In genomic region chr6:32108727-32109113, GRCh38 we compare ENCODE assay signal across 11 cellular contexts. TPM values are rescaled to one million over a fixed set of nuclear protein-coding genes. Genes with fewer than 3 reads are reported as not detected.
DNase-seq lines count a peak whose midpoint lies in the region; ATAC-seq, FAIRE-seq and TF ChIP-seq lines count a peak whose summit lies in the region.
"Had no signal": no experiment of that assay in that cellular context is flagged by ENCODE, and none has a peak within 500 bp of the region (broad histone marks: within the 10 kb centered on the region; RNA-seq: fewer than 3 reads in every experiment).

No MANE protein-coding gene starts in this region.

- no peak for ATAC-seq in activated T-cell treated with anti-CD3 and anti-CD28 coated beads, Interleukin-2, amount 50 U/mL, for 4 hours
- no peak for ATAC-seq in HG02642 (IDR thresholded peaks at IDR 0.05; ENCODE audit: poor library complexity, unreplicated experiment)
- no peak for ATAC-seq in activated CD8-positive, alpha-beta memory T cell treated with anti-CD3 and anti-CD28 coated beads, Interleukin-2, amount 10 ng/mL, durations not matched to agents 7 days and 5 days

- H3K4ac ChIP-seq in H1 (replicated peaks; ENCODE audit: insufficient read length, low read depth, low read length) (no peak overlapping the region), mesenchymal stem cell (ENCODE audit: low read depth in 1 of 2, low read length in 2 of 2) (peak overlapping the region; percentile 42 to 75)

- H3K23ac ChIP-seq in H1 (ENCODE audit: insufficient read length), result no peak overlapping the region
- no peak overlapping the region for H3K23ac ChIP-seq in mesenchymal stem cell (ENCODE audit: low read length in 2 of 2)

- H3K56ac ChIP-seq in H1 (replicated peaks; ENCODE audit: insufficient read length, low read depth, low read length), result no peak overlapping the region

- no peak overlapping the region for H3K27ac Mint-ChIP-seq in activated CD8-positive, alpha-beta memory T cell treated with anti-CD3 and anti-CD28 coated beads, Interleukin-2, amount 10 ng/mL, durations not matched to agents 7 days and 5 days

- peaks cover 27% of the 10 kb centered on the region for H3K27me3 Mint-ChIP-seq in activated T-cell treated with anti-CD3 and anti-CD28 coated beads, Interleukin-2, amount 50 U/mL, for 4 hours (ENCODE audit: low read depth)
- H3K27me3 Mint-ChIP-seq in activated CD8-positive, alpha-beta memory T cell treated with anti-CD3 and anti-CD28 coated beads, Interleukin-2, amount 10 ng/mL, durations not matched to agents 7 days and 5 days, result peaks cover 28% of the 10 kb centered on the region

- no peaks in the 10 kb centered on the region for H3K9me3 Mint-ChIP-seq in activated T-cell treated with anti-CD3 and anti-CD28 coated beads, Interleukin-2, amount 50 U/mL, for 4 hours
- no peaks in the 10 kb centered on the region for H3K9me3 Mint-ChIP-seq in activated CD8-positive, alpha-beta memory T cell treated with anti-CD3 and anti-CD28 coated beads, Interleukin-2, amount 10 ng/mL, durations not matched to agents 7 days and 5 days (ENCODE audit: low read depth)

- H3K4me1 Mint-ChIP-seq in activated T-cell treated with anti-CD3 and anti-CD28 coated beads, Interleukin-2, amount 50 U/mL, for 4 hours (ENCODE audit: low read depth), result peaks cover 24% of the 10 kb centered on the region
- H3K4me1 Mint-ChIP-seq in activated CD8-positive, alpha-beta memory T cell treated with anti-CD3 and anti-CD28 coated beads, Interleukin-2, amount 10 ng/mL, durations not matched to agents 7 days and 5 days, result no peaks in the 10 kb centered on the region

- no peaks in the 10 kb centered on the region for H3K79me1 ChIP-seq in H1 (ENCODE audit: low read depth, low read length)
- H3K79me1 ChIP-seq in mesenchymal stem cell (replicated peaks; ENCODE audit: low read length, poor library complexity, severe bottlenecking), result no peaks in the 10 kb centered on the region

- CTCF ChIA-PET in PC-9 (lab: Charles Lee), result no interaction called here
- CTCF ChIA-PET in H1 (lab: Charles Lee; ENCODE audit: partially characterized antibody), result interaction anchor here (0.6 to 6.0 kb wide), 8 partner anchors 10 to 918 kb away, joined by 3 to 49 read pairs (median 4); no protein-coding TSS in a partner anchor
- CTCF ChIA-PET in activated CD8-positive, alpha-beta memory T cell treated with anti-CD3 and anti-CD28 coated beads, Interleukin-2, amount 10 ng/mL, durations not matched to agents 7 days and 5 days (lab: Charles Lee), result no interaction called here

- no peak overlapping the region for H2BK5ac ChIP-seq in H1 (ENCODE audit: low read depth, low read length)
- H2BK5ac ChIP-seq in mesenchymal stem cell (ENCODE audit: low read depth, low read length, poor library complexity, severe bottlenecking), result no peak overlapping the region

- H2AFZ ChIP-seq in PC-9 (no peak overlapping the region), H1 (ENCODE audit: low read length) (no peak overlapping the region), mesenchymal stem cell (ENCODE audit: low read depth, low read length) (no peak overlapping the region)

- H3K79me2 ChIP-seq in PC-9 (ENCODE audit: low read depth) (no peaks in the 10 kb centered on the region), H1 (ENCODE audit: control insufficient read depth in 1 of 2, insufficient read depth in 2 of 2, low read length in 2 of 2) (no peaks in the 10 kb centered on the region)

- BruUV-seq in PC-9 (replicated peaks; lab: Mats Ljungman, UMichigan), result no TSS peak

- H3K14ac ChIP-seq in H1 (ENCODE audit: insufficient read length) (no peak overlapping the region), mesenchymal stem cell (ENCODE audit: low read length in 2 of 2) (no peak overlapping the region)

- no peak overlapping the region for H2AK5ac ChIP-seq in H1 (ENCODE audit: low read depth, low read length)
- no peak overlapping the region for H2AK5ac ChIP-seq in mesenchymal stem cell (ENCODE audit: low read length, severe bottlenecking)

- H4K5ac ChIP-seq in H1 (ENCODE audit: insufficient read length, low read depth, low read length), result no peak overlapping the region

- H3K9me2 ChIP-seq in PC-9 (ENCODE audit: insufficient read depth), result no peaks in the 10 kb centered on the region

- H3K27ac ChIP-seq in PC-9 (no peak overlapping the region), H1 (ENCODE audit: low read depth, low read length) (no peak overlapping the region), mesenchymal stem cell (ENCODE audit: low read length, poor library complexity, severe bottlenecking) (no peak overlapping the region), stomach (peak overlapping the region; percentile 22 to 85 (median 76))
- H3K27ac ChIP-seq: cardiac muscle cell had no signal

- H3K9ac ChIP-seq in H1 (replicated peaks in 1 of 4; ENCODE audit: extremely low read depth in 1 of 4, low read depth in 3 of 4, low read length in 3 of 4) (no peak overlapping the region), mesenchymal stem cell (ENCODE audit: low read length) (peak overlapping the region; percentile 97)

- H3F3A ChIP-seq in PC-9 (ENCODE audit: insufficient read depth, low read depth), result peaks cover 8% of the 10 kb centered on the region

- intact Hi-C loops in PC-9 (cut with micrococcal nuclease; ENCODE audit: unreplicated experiment), result no loop called here
- intact Hi-C loops in stomach (cut with DNase I; ENCODE audit: low total_unique reads), result no loop called here

- H3K4me3 Mint-ChIP-seq in activated T-cell treated with anti-CD3 and anti-CD28 coated beads, Interleukin-2, amount 50 U/mL, for 4 hours, result no peak overlapping the region
- H3K4me3 Mint-ChIP-seq in activated CD8-positive, alpha-beta memory T cell treated with anti-CD3 and anti-CD28 coated beads, Interleukin-2, amount 10 ng/mL, durations not matched to agents 7 days and 5 days, result no peak overlapping the region

- H3K23me2 ChIP-seq in H1 (ENCODE audit: low read depth, low read length), result 0 out of 2 replicates have a peak, but pooled peaks cover 2% of the 10 kb centered on the region

- H4K91ac ChIP-seq in H1 (replicated peaks; ENCODE audit: insufficient read length, low read length), result no peak overlapping the region
- peak overlapping the region; percentile 66 for H4K91ac ChIP-seq in mesenchymal stem cell (ENCODE audit: low read length)

- H3K4me2 ChIP-seq in PC-9 (0 out of 2 replicates have a peak overlapping the region, but pooled peaks have one; percentile 41), H1 (ENCODE audit: insufficient read depth in 1 of 2, low read depth in 2 of 2, low read length in 2 of 2) (peak overlapping the region; percentile 4 to 55; a peak in 3 of 4 replicates), mesenchymal stem cell (ENCODE audit: low read length, poor library complexity, severe bottlenecking) (no peak overlapping the region)

- H2BK15ac ChIP-seq in H1 (ENCODE audit: low read length) (no peak overlapping the region), mesenchymal stem cell (ENCODE audit: low read depth, poor library complexity, severe bottlenecking) (peak overlapping the region; percentile 33)

- H2BK120ac ChIP-seq in H1 (replicated peaks; ENCODE audit: low read depth, low read length) (no peak overlapping the region), mesenchymal stem cell (ENCODE audit: low read depth, low read length) (no peak overlapping the region)

- FAIRE-seq in H1 (lab: Jason Lieb, UNC), result no peak

- no peak for TF ChIP-seq RAD21 in H1 (IDR thresholded peaks at IDR 0.05 in 1 of 2, conservative IDR thresholded peaks at IDR 0.05 in 1 of 2; ENCODE audit: low read depth in 2 of 2, low read length in 2 of 2)

- H3K36me3 Mint-ChIP-seq in activated T-cell treated with anti-CD3 and anti-CD28 coated beads, Interleukin-2, amount 50 U/mL, for 4 hours (ENCODE audit: insufficient read depth), result no peaks in the 10 kb centered on the region
- H3K36me3 Mint-ChIP-seq in activated CD8-positive, alpha-beta memory T cell treated with anti-CD3 and anti-CD28 coated beads, Interleukin-2, amount 10 ng/mL, durations not matched to agents 7 days and 5 days, result no peaks in the 10 kb centered on the region

- POLR2A ChIA-PET in PC-9 (lab: Charles Lee; ENCODE audit: unreplicated experiment) (interaction anchor here (0.6 to 0.7 kb wide), 2 partner anchors 16 to 310 kb away, joined by 3 to 4 read pairs; no protein-coding TSS in a partner anchor), H1 (lab: Charles Lee; ENCODE audit: partially characterized antibody) (interaction anchor here (1.0 to 3.1 kb wide), 13 partner anchors 8 to 86 kb away, joined by 3 to 16 read pairs (median 4); partner anchors contain the start of genes ATF6B, EGFL8, GPSM3 and PRRT1)

- H2BK12ac ChIP-seq in H1 (ENCODE audit: low read depth, low read length), result no peak overlapping the region
- H2BK12ac ChIP-seq in mesenchymal stem cell (ENCODE audit: low read length in 2 of 2), result peak overlapping the region; percentile 56 to 90

- no peak for TF ChIP-seq EP300 in H1 (IDR thresholded peaks at IDR 0.05; ENCODE audit: borderline replicate concordance in 1 of 2, low read depth in 2 of 2, low read length in 2 of 2)
- no peak for TF ChIP-seq EP300 in stomach (IDR thresholded peaks at IDR 0.05)

- no peaks in the 10 kb centered on the region for H3K9me3 ChIP-seq in PC-9 (ENCODE audit: insufficient read depth, low read depth)
- no peaks in the 10 kb centered on the region for H3K9me3 ChIP-seq in H1 (ENCODE audit: insufficient read depth in 2 of 2, low read depth in 1 of 2, low read length in 1 of 2)
- no peaks in the 10 kb centered on the region for H3K9me3 ChIP-seq in mesenchymal stem cell (ENCODE audit: control insufficient read depth, low read length)
- no peaks in the 10 kb centered on the region for H3K9me3 ChIP-seq in stomach

- no peak overlapping the region for H2BK20ac ChIP-seq in H1 (ENCODE audit: low read length)

- H3K4me1 ChIP-seq in PC-9 (replicated peaks; ENCODE audit: insufficient read depth) (peaks cover 18% of the 10 kb centered on the region; the same call in 1 of the 2 replicates), H1 (replicated peaks in 1 of 4; ENCODE audit: control insufficient read depth in 3 of 4, insufficient read depth in 4 of 4, low read length in 3 of 4) (peaks cover 2 to 14% (median 9%) of the 10 kb centered on the region in 4 experiments), mesenchymal stem cell (ENCODE audit: control insufficient read depth, insufficient read depth, low read depth, low read length) (peaks cover 9% of the 10 kb centered on the region), stomach (peaks cover 46 to 80% (median 62%) of the 10 kb centered on the region in 4 donors)

- H3K27me3 ChIP-seq in PC-9 (ENCODE audit: insufficient read depth, low read depth), result no peaks in the 10 kb centered on the region
- H3K27me3 ChIP-seq in H1 (replicated peaks in 1 of 4; ENCODE audit: control insufficient read depth in 3 of 4, extremely low read depth in 1 of 4, insufficient read depth in 3 of 4, low read length in 3 of 4), result peaks cover 0 to 11% (median 6%) of the 10 kb centered on the region in 4 experiments; a peak in 5 of 7 replicates
- peaks cover 0 to 66% of the 10 kb centered on the region in 2 experiments for H3K27me3 ChIP-seq in mesenchymal stem cell (ENCODE audit: control insufficient read depth in 1 of 2, insufficient read depth in 1 of 2, low read length in 2 of 2)
- H3K27me3 ChIP-seq in stomach, result peaks cover 0 to 5% (median 0%) of the 10 kb centered on the region in 3 donors
- H3K27me3 ChIP-seq: cardiac muscle cell had no signal

- peak overlapping the region; percentile 1; the same call in 1 of the 2 replicates for H3K18ac ChIP-seq in H1 (ENCODE audit: extremely low read depth, low read length)
- peak overlapping the region; percentile 37 to 56 for H3K18ac ChIP-seq in mesenchymal stem cell (ENCODE audit: low read depth in 1 of 2, low read length in 2 of 2)

- H3K36me3 ChIP-seq in PC-9 (ENCODE audit: low read depth) (no peaks in the 10 kb centered on the region), H1 (ENCODE audit: control insufficient read depth in 2 of 4, insufficient read depth in 4 of 4, low read length in 3 of 4) (no peaks in the 10 kb centered on the region), mesenchymal stem cell (ENCODE audit: control insufficient read depth in 1 of 2, insufficient read depth in 2 of 2, low read depth in 1 of 2, low read length in 2 of 2) (peaks cover 11 to 26% of the 10 kb centered on the region in 2 experiments), stomach (no peaks in the 10 kb centered on the region)
- H3K36me3 ChIP-seq: cardiac muscle cell had no signal

- 70% methylated on average over 6 of the region's 6 CpGs; no CpG with 5 or more reads in 1 of the 2 experiments for WGBS in H1 (ENCODE audit: extremely low coverage in 1 of 2, insufficient coverage in 1 of 2, insufficient read length in 1 of 2, insufficient replicate concordance in 2 of 2, low coverage in 1 of 2, low lambda C conversion rate in 2 of 2, missing lambda C conversion rate in 1 of 2), 2 experiments
- 64% methylated on average over 6 of the region's 6 CpGs for WGBS in mesenchymal stem cell
- WGBS in stomach, 5 donors, result 25 to 46% (median 36%) methylated on average over 6 of the region's 6 CpGs

- H4K20me1 ChIP-seq in PC-9 (ENCODE audit: insufficient read depth) (no peaks in the 10 kb centered on the region), H1 (replicated peaks in 1 of 2; ENCODE audit: control insufficient read depth in 1 of 2, insufficient read depth in 2 of 2, low read length in 2 of 2) (peaks cover 3 to 4% of the 10 kb centered on the region in 2 experiments)

- DNase-seq in PC-9 (no peak), H1 (ENCODE audit: low read depth in 1 of 2, low spot score in 2 of 2) (no peak), mesenchymal stem cell (no peak), stomach (no peak), GDM1 (lab: John Stamatoyannopoulos, UW) (no peak)
- no peak for DNase-seq in activated T-cell treated with anti-CD3 and anti-CD28 coated beads, Interleukin-2, amount 50 U/mL, for 4 hours
- DNase-seq in activated CD8-positive, alpha-beta memory T cell treated with anti-CD3 and anti-CD28 coated beads, Interleukin-2, amount 10 ng/mL, durations not matched to agents 7 days and 5 days, result no peak
- DNase-seq: DMS153, Kasumi-1 had no signal

- H4K8ac ChIP-seq in H1 (ENCODE audit: extremely low read depth, insufficient read depth, low read length) (no peak overlapping the region; the same call in 1 of the 2 replicates), mesenchymal stem cell (ENCODE audit: low read length) (peak overlapping the region; percentile 54)

- H3K4me3 ChIP-seq in PC-9, result no peak overlapping the region
- peak overlapping the region in 2 of 4 experiments; percentile 5 to 9; a peak in 2 of 8 replicates for H3K4me3 ChIP-seq in H1 (ENCODE audit: extremely low read depth in 1 of 4, insufficient read depth in 2 of 4, low read depth in 3 of 4, low read length in 4 of 4)
- H3K4me3 ChIP-seq in mesenchymal stem cell (ENCODE audit: insufficient read depth in 1 of 2, low read depth in 1 of 2, low read length in 2 of 2), result peak overlapping the region in 1 of 2 experiments; percentile 98
- peak overlapping the region; percentile 29 to 37 (median 32) for H3K4me3 ChIP-seq in stomach
- H3K4me3 ChIP-seq: cardiac muscle cell had no signal

- no peak for TF ChIP-seq POLR2A in H1 (IDR thresholded peaks at IDR 0.05; ENCODE audit: control extremely low read depth in 1 of 2, low read depth in 2 of 2, low read length in 2 of 2)
- no peak for TF ChIP-seq POLR2A in stomach (IDR thresholded peaks at IDR 0.05)

- TF ChIP-seq CTCF in PC-9 (conservative IDR thresholded peaks at IDR 0.05) (no peak), H1 (IDR thresholded peaks at IDR 0.05; ENCODE audit: control extremely low read depth in 1 of 3, insufficient read depth in 1 of 3, low read depth in 1 of 3, low read length in 3 of 3) (no peak), stomach (IDR thresholded peaks at IDR 0.05) (no peak)

RNA-seq across cellular contexts. Expression of gene TNXB, which starts 0.4 kb away (rescaled TPM):
- 15.1 and 22.1 TPM in 2 replicates for total RNA-seq in PC-9 (2021)
- 4.8 and 5.5 TPM in 2 replicates for total RNA-seq in H1 (2021; fragmentation: NEBNext Ultra II Directional; extraction: Animal tissue kit (Norgen Biotek cat#: 25700))
- polyA plus RNA-seq in H1 (2011; rRNA removed), result 3.1 and 6.5 TPM in 2 replicates
- 3.8 TPM for polyA plus RNA-seq in H1 (2011; cell fraction: cytosol; rRNA removed)
- polyA plus RNA-seq in H1 (2011; cell fraction: nucleus; rRNA removed), result 19.4 TPM
- polyA plus RNA-seq in H1 (2012, experiment 1 of 2), result 2.7 to 5.3 TPM (median 4.8 TPM) in 4 replicates
- polyA plus RNA-seq in H1 (2012, experiment 2 of 2), result 2.0 TPM
- 2.0 TPM for polyA plus RNA-seq in H1 (2013, experiment 1 of 2)
- 2.4 TPM for polyA plus RNA-seq in H1 (2013, experiment 2 of 2)
- polyA minus RNA-seq in H1 (2011; rRNA and poly(A)+ RNA removed), result 2.6 and 3.6 TPM in 2 replicates
- polyA minus RNA-seq in H1 (2011; cell fraction: cytosol; rRNA and poly(A)+ RNA removed), result 5.5 TPM
- 7.9 TPM for polyA minus RNA-seq in H1 (2011; cell fraction: nucleus; rRNA and poly(A)+ RNA removed)
- polyA plus RNA-seq in mesenchymal stem cell (2013, experiment 1 of 2), result 3.9 TPM
- polyA plus RNA-seq in mesenchymal stem cell (2013, experiment 2 of 2), result 3.2 TPM
- total RNA-seq in stomach, result 100 to 1,000 TPM in 1 of 5 donors, 10 to 100 TPM in 4; 43.8 to 408 (median 71.0) TPM
- 10 to 100 TPM; 15.1 to 17.7 (median 15.7) TPM for polyA plus RNA-seq in stomach
- total RNA-seq in activated T-cell treated with anti-CD3 and anti-CD28 coated beads, Interleukin-2, amount 50 U/mL, for 4 hours, result 1 to 10 TPM; 1.1 to 1.9 (median 1.6) TPM
- total RNA-seq in activated CD8-positive, alpha-beta memory T cell treated with anti-CD3 and anti-CD28 coated beads, Interleukin-2, amount 10 ng/mL, durations not matched to agents 7 days and 5 days, result 1 to 10 TPM; 3.1 to 5.5 TPM

RNA-seq across cellular contexts. Expression of gene ATF6B, which starts 19.3 kb away (rescaled TPM):
- total RNA-seq in PC-9 (2021) (87.2 and 102 TPM in 2 replicates), stomach (100 to 1,000 TPM in 2 of 5 donors, 10 to 100 TPM in 3; 22.8 to 718 (median 73.3) TPM)
- 36.2 and 38.1 TPM in 2 replicates for total RNA-seq in H1 (2021; fragmentation: NEBNext Ultra II Directional; extraction: Animal tissue kit (Norgen Biotek cat#: 25700))
- polyA plus RNA-seq in H1 (2011; rRNA removed) (42.2 and 66.3 TPM in 2 replicates), stomach (10 to 100 TPM; 20.9 to 48.1 (median 24.4) TPM)
- polyA plus RNA-seq in H1 (2011; cell fraction: cytosol; rRNA removed), result 37.2 TPM
- polyA plus RNA-seq in H1 (2011; cell fraction: nucleus; rRNA removed), result 118 TPM
- 32.9 to 50.0 TPM (median 43.7 TPM) in 4 replicates for polyA plus RNA-seq in H1 (2012, experiment 1 of 2)
- 61.0 TPM for polyA plus RNA-seq in H1 (2012, experiment 2 of 2)
- 39.5 TPM for polyA plus RNA-seq in H1 (2013, experiment 1 of 2)
- polyA plus RNA-seq in H1 (2013, experiment 2 of 2), result 41.1 TPM
- 28.8 and 31.4 TPM in 2 replicates for polyA minus RNA-seq in H1 (2011; rRNA and poly(A)+ RNA removed)
- 20.3 TPM for polyA minus RNA-seq in H1 (2011; cell fraction: cytosol; rRNA and poly(A)+ RNA removed)
- 41.5 TPM for polyA minus RNA-seq in H1 (2011; cell fraction: nucleus; rRNA and poly(A)+ RNA removed)
- 68.3 TPM for polyA plus RNA-seq in mesenchymal stem cell (2013, experiment 1 of 2)
- 66.3 TPM for polyA plus RNA-seq in mesenchymal stem cell (2013, experiment 2 of 2)
- total RNA-seq in activated T-cell treated with anti-CD3 and anti-CD28 coated beads, Interleukin-2, amount 50 U/mL, for 4 hours, result 10 to 100 TPM; 65.2 to 75.2 (median 67.2) TPM
- 100 to 1,000 TPM; 119 to 135 TPM for total RNA-seq in activated CD8-positive, alpha-beta memory T cell treated with anti-CD3 and anti-CD28 coated beads, Interleukin-2, amount 10 ng/mL, durations not matched to agents 7 days and 5 days

RNA-seq across cellular contexts. Expression of gene FKBPL, which starts 21.4 kb away (rescaled TPM):
- total RNA-seq in PC-9 (2021), result 11.6 and 12.6 TPM in 2 replicates
- total RNA-seq in H1 (2021; fragmentation: NEBNext Ultra II Directional; extraction: Animal tissue kit (Norgen Biotek cat#: 25700)), result 9.4 and 10.9 TPM in 2 replicates
- polyA plus RNA-seq in H1 (2011; rRNA removed), result 5.4 and 5.8 TPM in 2 replicates
- 7.0 TPM for polyA plus RNA-seq in H1 (2011; cell fraction: cytosol; rRNA removed)
- polyA plus RNA-seq in H1 (2011; cell fraction: nucleus; rRNA removed), result 6.1 TPM
- polyA plus RNA-seq in H1 (2012, experiment 1 of 2), result 9.7 to 13.9 TPM (median 10.9 TPM) in 4 replicates
- 16.2 TPM for polyA plus RNA-seq in H1 (2012, experiment 2 of 2)
- 6.4 TPM for polyA plus RNA-seq in H1 (2013, experiment 1 of 2)
- polyA plus RNA-seq in H1 (2013, experiment 2 of 2), result 6.1 TPM
- polyA minus RNA-seq in H1 (2011; rRNA and poly(A)+ RNA removed), result 4.7 and 5.1 TPM in 2 replicates
- 3.7 TPM for polyA minus RNA-seq in H1 (2011; cell fraction: cytosol; rRNA and poly(A)+ RNA removed)
- polyA minus RNA-seq in H1 (2011; cell fraction: nucleus; rRNA and poly(A)+ RNA removed), result 4.1 TPM
- polyA plus RNA-seq in mesenchymal stem cell (2013, experiment 1 of 2), result 4.3 TPM
- polyA plus RNA-seq in mesenchymal stem cell (2013, experiment 2 of 2), result 4.3 TPM
- total RNA-seq in stomach, result 1 to 10 TPM in 2 of 5 donors, under 1 TPM in 1, not detected in 2; 0.45 to 3.3 (median 3.2) TPM
- 1 to 10 TPM; 2.7 to 9.6 (median 8.5) TPM for polyA plus RNA-seq in stomach
- 1 to 10 TPM; 3.2 to 6.6 (median 4.9) TPM for total RNA-seq in activated T-cell treated with anti-CD3 and anti-CD28 coated beads, Interleukin-2, amount 50 U/mL, for 4 hours
- total RNA-seq in activated CD8-positive, alpha-beta memory T cell treated with anti-CD3 and anti-CD28 coated beads, Interleukin-2, amount 10 ng/mL, durations not matched to agents 7 days and 5 days, result 1 to 10 TPM; 7.4 to 7.9 TPM

RNA-seq across cellular contexts. Expression of gene PRRT1, which starts 43.0 kb away (rescaled TPM):
- total RNA-seq in PC-9 (2021), result 12.6 and 15.9 TPM in 2 replicates
- total RNA-seq in H1 (2021; fragmentation: NEBNext Ultra II Directional; extraction: Animal tissue kit (Norgen Biotek cat#: 25700)), result 2.8 TPM in 2 replicates
- polyA plus RNA-seq in H1 (2011; rRNA removed), result 0.71 and 1.4 TPM in 2 replicates
- polyA plus RNA-seq in H1 (2011; cell fraction: cytosol; rRNA removed), result 0.45 TPM
- polyA plus RNA-seq in H1 (2011; cell fraction: nucleus; rRNA removed), result 1.8 TPM
- polyA plus RNA-seq in H1 (2012, experiment 1 of 2), result 1.9 to 2.8 TPM (median 2.2 TPM) in 4 replicates
- 2.5 TPM for polyA plus RNA-seq in H1 (2012, experiment 2 of 2)
- 5.9 TPM for polyA plus RNA-seq in H1 (2013, experiment 1 of 2)
- polyA plus RNA-seq in H1 (2013, experiment 2 of 2), result 5.7 TPM
- 0.13 and 0.49 TPM in 2 replicates for polyA minus RNA-seq in H1 (2011; rRNA and poly(A)+ RNA removed)
- 1.1 TPM for polyA minus RNA-seq in H1 (2011; cell fraction: cytosol; rRNA and poly(A)+ RNA removed)
- 0.20 TPM for polyA minus RNA-seq in H1 (2011; cell fraction: nucleus; rRNA and poly(A)+ RNA removed)
- polyA plus RNA-seq in mesenchymal stem cell (2013, experiment 1 of 2), result 8.0 TPM
- 7.9 TPM for polyA plus RNA-seq in mesenchymal stem cell (2013, experiment 2 of 2)
- total RNA-seq in stomach, result under 1 TPM in 3 of 5 donors, not detected in 2; 0.18 to 0.87 (median 0.87) TPM
- polyA plus RNA-seq in stomach, result 1 to 10 TPM; 1.9 to 6.0 (median 3.4) TPM
- under 1 TPM; 0.37 to 0.51 (median 0.38) TPM for total RNA-seq in activated T-cell treated with anti-CD3 and anti-CD28 coated beads, Interleukin-2, amount 50 U/mL, for 4 hours
- total RNA-seq in activated CD8-positive, alpha-beta memory T cell treated with anti-CD3 and anti-CD28 coated beads, Interleukin-2, amount 10 ng/mL, durations not matched to agents 7 days and 5 days, result under 1 TPM; 0.23 to 0.28 TPM

RNA-seq across cellular contexts. Expression of gene PPT2, which starts 45.2 kb away (rescaled TPM):
- total RNA-seq in PC-9 (2021) (38.2 and 42.5 TPM in 2 replicates), stomach (10 to 100 TPM in 4 of 5 donors, 1 to 10 TPM in 1; 5.8 to 73.0 (median 35.7) TPM)
- total RNA-seq in H1 (2021; fragmentation: NEBNext Ultra II Directional; extraction: Animal tissue kit (Norgen Biotek cat#: 25700)), result 24.1 and 27.9 TPM in 2 replicates
- polyA plus RNA-seq in H1 (2011; rRNA removed) (39.0 and 39.5 TPM in 2 replicates), stomach (10 to 100 TPM in 1 of 3 donors, 1 to 10 TPM in 2; 5.8 to 11.1 (median 7.9) TPM)
- 34.9 TPM for polyA plus RNA-seq in H1 (2011; cell fraction: cytosol; rRNA removed)
- 69.6 TPM for polyA plus RNA-seq in H1 (2011; cell fraction: nucleus; rRNA removed)
- 24.2 to 36.4 TPM (median 28.5 TPM) in 4 replicates for polyA plus RNA-seq in H1 (2012, experiment 1 of 2)
- polyA plus RNA-seq in H1 (2012, experiment 2 of 2), result 31.7 TPM
- polyA plus RNA-seq in H1 (2013, experiment 1 of 2), result 36.6 TPM
- polyA plus RNA-seq in H1 (2013, experiment 2 of 2), result 34.6 TPM
- polyA minus RNA-seq in H1 (2011; rRNA and poly(A)+ RNA removed), result 18.9 and 51.4 TPM in 2 replicates
- polyA minus RNA-seq in H1 (2011; cell fraction: cytosol; rRNA and poly(A)+ RNA removed), result 10.9 TPM
- 18.3 TPM for polyA minus RNA-seq in H1 (2011; cell fraction: nucleus; rRNA and poly(A)+ RNA removed)
- polyA plus RNA-seq in mesenchymal stem cell (2013, experiment 1 of 2), result 31.6 TPM
- polyA plus RNA-seq in mesenchymal stem cell (2013, experiment 2 of 2), result 31.6 TPM
- 10 to 100 TPM; 18.7 to 27.0 (median 20.2) TPM for total RNA-seq in activated T-cell treated with anti-CD3 and anti-CD28 coated beads, Interleukin-2, amount 50 U/mL, for 4 hours
- total RNA-seq in activated CD8-positive, alpha-beta memory T cell treated with anti-CD3 and anti-CD28 coated beads, Interleukin-2, amount 10 ng/mL, durations not matched to agents 7 days and 5 days, result 10 to 100 TPM; 13.9 to 21.9 TPM

Comparison
In these comparisons a context has a peak if more than half of its experiments do, and no peak if none do; other contexts are left out.
1. H3K27ac ChIP-seq: peak in stomach (5 of 5); none in PC-9 (single experiment), H1 (single experiment) and mesenchymal stem cell (single experiment).